Comparison of ENCODE assay signal across 33 cellular contexts in genomic region chr1:17704176-17704575, GRCh38. TPM values are rescaled to one million over a fixed set of nuclear protein-coding genes. Genes with fewer than 3 reads are reported as not detected.
"Had no signal": no experiment of that assay in that cellular context is flagged by ENCODE, and none has a peak within 500 bp of the region (broad histone marks: within the 10 kb centered on the region; RNA-seq: fewer than 3 reads in every experiment).

No MANE protein-coding gene starts in this region.

- H3K27me3 ChIP-seq: adrenal gland, body of pancreas had no signal

- ATAC-seq: activated CD4-positive, alpha-beta T cell treated with anti-CD3 and anti-CD28 coated beads for 36 hours; activated CD8-positive, alpha-beta memory T cell treated with anti-CD3 and anti-CD28 coated beads, Interleukin-2, amount 10 ng/mL, durations not matched to agents 7 days and 5 days; activated CD8-positive, alpha-beta T cell treated with anti-CD3 and anti-CD28 coated beads, Interleukin-2, amount 10 ng/mL, durations not matched to agents 7 days and 5 days; activated naive CD8-positive, alpha-beta T cell treated with anti-CD3 and anti-CD28 coated beads, Interleukin-2, amount 50 U/mL, for 24 hours; body of pancreas; esophagus mucosa; T-helper 17 cell had no signal

- H3K27ac ChIP-seq: adrenal gland, body of pancreas, WERI-Rb-1 had no signal

- H3K9me3 ChIP-seq: adrenal gland, body of pancreas had no signal

- H3K27me3 Mint-ChIP-seq: activated CD4-positive, alpha-beta T cell treated with anti-CD3 and anti-CD28 coated beads for 36 hours; activated CD4-positive, alpha-beta T cell treated with anti-CD3 and anti-CD28 coated beads, Interleukin-2, amount 10 ng/mL, durations not matched to agents 24 days and 14 days; activated CD8-positive, alpha-beta memory T cell treated with anti-CD3 and anti-CD28 coated beads, Interleukin-2, amount 10 ng/mL, durations not matched to agents 7 days and 5 days; activated naive CD4-positive, alpha-beta T cell treated with anti-CD3 and anti-CD28 coated beads, Interleukin-2, amount 50 U/mL, for 24 hours; activated naive CD8-positive, alpha-beta T cell treated with anti-CD3 and anti-CD28 coated beads for 36 hours had no signal

- H3K36me3 Mint-ChIP-seq: activated CD4-positive, alpha-beta memory T cell treated with anti-CD3 and anti-CD28 coated beads for 36 hours; activated CD8-positive, alpha-beta memory T cell treated with anti-CD3 and anti-CD28 coated beads, Interleukin-2, amount 10 ng/mL, durations not matched to agents 7 days and 5 days; activated naive CD4-positive, alpha-beta T cell treated with anti-CD3 and anti-CD28 coated beads, Interleukin-2, amount 50 U/mL, for 24 hours; activated naive CD8-positive, alpha-beta T cell treated with anti-CD3 and anti-CD28 coated beads for 36 hours had no signal

- H3K4me1 Mint-ChIP-seq: activated B cell treated with CpG ODN at 0.5 μM for 24 hours; activated CD4-positive, alpha-beta T cell treated with anti-CD3 and anti-CD28 coated beads for 36 hours; activated CD4-positive, alpha-beta T cell treated with anti-CD3 and anti-CD28 coated beads, Interleukin-2, amount 10 ng/mL, durations not matched to agents 24 days and 14 days; activated CD8-positive, alpha-beta memory T cell treated with anti-CD3 and anti-CD28 coated beads, Interleukin-2, amount 10 ng/mL, durations not matched to agents 7 days and 5 days; activated naive CD4-positive, alpha-beta T cell treated with anti-CD3 and anti-CD28 coated beads, Interleukin-2, amount 50 U/mL, for 24 hours; activated naive CD8-positive, alpha-beta T cell treated with anti-CD3 and anti-CD28 coated beads for 36 hours; activated naive CD8-positive, alpha-beta T cell treated with anti-CD3 and anti-CD28 coated beads, Interleukin-2, amount 50 U/mL, for 24 hours; T-helper 17 cell had no signal

- H3K4me3 ChIP-seq: adrenal gland, body of pancreas had no signal

- H3K4me3 Mint-ChIP-seq: activated B cell treated with CpG ODN at 0.5 μM for 24 hours; activated CD4-positive, alpha-beta memory T cell treated with anti-CD3 and anti-CD28 coated beads for 36 hours; activated CD4-positive, alpha-beta T cell treated with anti-CD3 and anti-CD28 coated beads for 36 hours; activated CD4-positive, alpha-beta T cell treated with anti-CD3 and anti-CD28 coated beads, Interleukin-2, amount 10 ng/mL, durations not matched to agents 24 days and 14 days; activated CD8-positive, alpha-beta memory T cell treated with anti-CD3 and anti-CD28 coated beads, Interleukin-2, amount 10 ng/mL, durations not matched to agents 7 days and 5 days; activated CD8-positive, alpha-beta T cell treated with anti-CD3 and anti-CD28 coated beads, Interleukin-2, amount 10 ng/mL, durations not matched to agents 7 days and 5 days; activated naive CD4-positive, alpha-beta T cell treated with anti-CD3 and anti-CD28 coated beads for 36 hours; activated naive CD4-positive, alpha-beta T cell treated with anti-CD3 and anti-CD28 coated beads, Interleukin-2, amount 50 U/mL, for 24 hours; activated naive CD8-positive, alpha-beta T cell treated with anti-CD3 and anti-CD28 coated beads for 36 hours; activated naive CD8-positive, alpha-beta T cell treated with anti-CD3 and anti-CD28 coated beads, Interleukin-2, amount 50 U/mL, for 24 hours; activated T-helper 1 cell treated with anti-CD3 and anti-CD28 coated beads, Interleukin-12 subunit alpha, Interleukin-12 subunit beta, Interleukin-2, Interleukin-4 antibody, amounts not matched to agents 30 ng/mL and 10 ng/mL and 1 ng/mL, durations not matched to agents 14 hours and 24 hours and 36 hours; T-helper 17 cell; T-helper 2 cell treated with Interferon-gamma antibody and Interleukin-4, amounts not matched to agents 5 μg/mL and 100 μg/mL, for 36 hours had no signal

- H3K36me3 ChIP-seq: adrenal gland, WERI-Rb-1 had no signal

- H3K4me1 ChIP-seq: adrenal gland, body of pancreas had no signal

- H3K9me3 Mint-ChIP-seq: activated B cell treated with CpG ODN at 0.5 μM for 24 hours; activated CD4-positive, alpha-beta memory T cell treated with anti-CD3 and anti-CD28 coated beads for 36 hours; activated CD4-positive, alpha-beta T cell treated with anti-CD3 and anti-CD28 coated beads, Interleukin-2, amount 10 ng/mL, durations not matched to agents 24 days and 14 days; activated naive CD4-positive, alpha-beta T cell treated with anti-CD3 and anti-CD28 coated beads for 36 hours; activated naive CD4-positive, alpha-beta T cell treated with anti-CD3 and anti-CD28 coated beads, Interleukin-2, amount 50 U/mL, for 24 hours; activated naive CD8-positive, alpha-beta T cell treated with anti-CD3 and anti-CD28 coated beads for 36 hours; activated naive CD8-positive, alpha-beta T cell treated with anti-CD3 and anti-CD28 coated beads, Interleukin-2, amount 50 U/mL, for 24 hours; activated T-helper 1 cell treated with anti-CD3 and anti-CD28 coated beads, Interleukin-12 subunit alpha, Interleukin-12 subunit beta, Interleukin-2, Interleukin-4 antibody, amounts not matched to agents 30 ng/mL and 10 ng/mL and 1 ng/mL, durations not matched to agents 14 hours and 24 hours and 36 hours; activated T-helper 2 cell treated with anti-CD3 and anti-CD28 coated beads, Interferon-gamma antibody, Interleukin-2, Interleukin-4, amounts not matched to agents 10 μg/mL and 5 μg/mL and 100 μg/mL, durations not matched to agents 14 hours and 24 hours and 36 hours; T-helper 2 cell treated with Interferon-gamma antibody and Interleukin-4, amounts not matched to agents 5 μg/mL and 100 μg/mL, for 36 hours had no signal

- DNase-seq: activated B cell treated with CpG ODN at 0.5 μM for 24 hours; activated CD4-positive, alpha-beta memory T cell treated with anti-CD3 and anti-CD28 coated beads for 36 hours; activated CD4-positive, alpha-beta T cell treated with anti-CD3 and anti-CD28 coated beads for 36 hours; activated CD4-positive, alpha-beta T cell treated with anti-CD3 and anti-CD28 coated beads, Interleukin-2, amount 10 ng/mL, durations not matched to agents 24 days and 14 days; activated CD4-positive, CD25-positive, alpha-beta regulatory T cell treated with anti-CD3 and anti-CD28 coated beads, Interleukin-2, amount 50 U/mL, for 72 hours; activated CD8-positive, alpha-beta memory T cell treated with anti-CD3 and anti-CD28 coated beads, Interleukin-2, amount 10 ng/mL, durations not matched to agents 7 days and 5 days; activated CD8-positive, alpha-beta memory T cell treated with anti-CD3 and anti-CD28 coated beads, Interleukin-2, amount 50 U/mL, for 4 hours; activated CD8-positive, alpha-beta T cell treated with anti-CD3 and anti-CD28 coated beads, Interleukin-2, amount 10 ng/mL, durations not matched to agents 7 days and 5 days; activated effector memory CD4-positive, alpha-beta T cell treated with anti-CD3 and anti-CD28 coated beads, Interleukin-2, amount 50 U/mL, for 16 hours; activated naive CD4-positive, alpha-beta T cell treated with anti-CD3 and anti-CD28 coated beads for 36 hours; activated naive CD8-positive, alpha-beta T cell treated with anti-CD3 and anti-CD28 coated beads for 36 hours; activated naive CD8-positive, alpha-beta T cell treated with anti-CD3 and anti-CD28 coated beads, Interleukin-2, amount 50 U/mL, for 24 hours; activated T-cell treated with anti-CD3 and anti-CD28 coated beads, Interleukin-2, amount 50 U/mL, for 1 hour; activated T-cell treated with anti-CD3 and anti-CD28 coated beads, Interleukin-2, amount 50 U/mL, for 48 hours; adrenal gland; amygdala; aorta; body of pancreas; caudate nucleus; effector CD8-positive, alpha-beta T cell; head of caudate nucleus; T-helper 17 cell; T1000; WERI-Rb-1 had no signal

- H3K27ac Mint-ChIP-seq: activated B cell treated with CpG ODN at 0.5 μM for 24 hours; activated CD4-positive, alpha-beta memory T cell treated with anti-CD3 and anti-CD28 coated beads for 36 hours; activated CD4-positive, alpha-beta T cell treated with anti-CD3 and anti-CD28 coated beads for 36 hours; activated CD4-positive, alpha-beta T cell treated with anti-CD3 and anti-CD28 coated beads, Interleukin-2, amount 10 ng/mL, durations not matched to agents 24 days and 14 days; activated CD8-positive, alpha-beta memory T cell treated with anti-CD3 and anti-CD28 coated beads, Interleukin-2, amount 10 ng/mL, durations not matched to agents 7 days and 5 days; activated CD8-positive, alpha-beta T cell treated with anti-CD3 and anti-CD28 coated beads, Interleukin-2, amount 10 ng/mL, durations not matched to agents 7 days and 5 days; activated naive CD4-positive, alpha-beta T cell treated with anti-CD3 and anti-CD28 coated beads for 36 hours; activated naive CD4-positive, alpha-beta T cell treated with anti-CD3 and anti-CD28 coated beads, Interleukin-2, amount 50 U/mL, for 24 hours; activated naive CD8-positive, alpha-beta T cell treated with anti-CD3 and anti-CD28 coated beads for 36 hours; activated naive CD8-positive, alpha-beta T cell treated with anti-CD3 and anti-CD28 coated beads, Interleukin-2, amount 50 U/mL, for 24 hours; activated T-helper 1 cell treated with anti-CD3 and anti-CD28 coated beads, Interleukin-12 subunit alpha, Interleukin-12 subunit beta, Interleukin-2, Interleukin-4 antibody, amounts not matched to agents 30 ng/mL and 10 ng/mL and 1 ng/mL, durations not matched to agents 14 hours and 24 hours and 36 hours; activated T-helper 2 cell treated with anti-CD3 and anti-CD28 coated beads, Interferon-gamma antibody, Interleukin-2, Interleukin-4, amounts not matched to agents 10 μg/mL and 5 μg/mL and 100 μg/mL, durations not matched to agents 14 hours and 24 hours and 36 hours; T-helper 17 cell; T-helper 2 cell treated with Interferon-gamma antibody and Interleukin-4, amounts not matched to agents 5 μg/mL and 100 μg/mL, for 36 hours had no signal

RNA-seq across cellular contexts. Expression of gene ACTL8, which starts 51.0 kb away (rescaled TPM):
- total RNA-seq: activated B cell treated with CpG ODN at 0.5 μM for 24 hours; activated CD4-positive, alpha-beta memory T cell treated with anti-CD3 and anti-CD28 coated beads for 36 hours; activated CD4-positive, alpha-beta T cell treated with anti-CD3 and anti-CD28 coated beads, Interleukin-2, amount 10 ng/mL, durations not matched to agents 24 days and 14 days; activated CD8-positive, alpha-beta memory T cell treated with anti-CD3 and anti-CD28 coated beads for 36 hours; activated CD8-positive, alpha-beta memory T cell treated with anti-CD3 and anti-CD28 coated beads, Interleukin-2, amount 10 ng/mL, durations not matched to agents 7 days and 5 days; activated CD8-positive, alpha-beta T cell treated with anti-CD3 and anti-CD28 coated beads, Interleukin-2, amount 10 ng/mL, durations not matched to agents 7 days and 5 days; activated naive CD8-positive, alpha-beta T cell treated with anti-CD3 and anti-CD28 coated beads for 36 hours; activated T-helper 1 cell treated with anti-CD3 and anti-CD28 coated beads, Interleukin-12 subunit alpha, Interleukin-12 subunit beta, Interleukin-2, Interleukin-4 antibody, amounts not matched to agents 30 ng/mL and 10 ng/mL and 1 ng/mL, durations not matched to agents 14 hours and 24 hours and 36 hours; activated T-helper 2 cell treated with anti-CD3 and anti-CD28 coated beads, Interferon-gamma antibody, Interleukin-2, Interleukin-4, amounts not matched to agents 10 μg/mL and 5 μg/mL and 100 μg/mL, durations not matched to agents 14 hours and 24 hours and 36 hours; adrenal gland; aorta; body of pancreas; chondrocyte; dermis microvascular lymphatic vessel endothelial cell; epithelial cell of proximal tubule; T-helper 17 cell had no signal
- polyA plus RNA-seq: adrenal gland, aorta had no signal
